Comparison of ENCODE assay signal across 9 cellular contexts in the genomic region with DNA sequence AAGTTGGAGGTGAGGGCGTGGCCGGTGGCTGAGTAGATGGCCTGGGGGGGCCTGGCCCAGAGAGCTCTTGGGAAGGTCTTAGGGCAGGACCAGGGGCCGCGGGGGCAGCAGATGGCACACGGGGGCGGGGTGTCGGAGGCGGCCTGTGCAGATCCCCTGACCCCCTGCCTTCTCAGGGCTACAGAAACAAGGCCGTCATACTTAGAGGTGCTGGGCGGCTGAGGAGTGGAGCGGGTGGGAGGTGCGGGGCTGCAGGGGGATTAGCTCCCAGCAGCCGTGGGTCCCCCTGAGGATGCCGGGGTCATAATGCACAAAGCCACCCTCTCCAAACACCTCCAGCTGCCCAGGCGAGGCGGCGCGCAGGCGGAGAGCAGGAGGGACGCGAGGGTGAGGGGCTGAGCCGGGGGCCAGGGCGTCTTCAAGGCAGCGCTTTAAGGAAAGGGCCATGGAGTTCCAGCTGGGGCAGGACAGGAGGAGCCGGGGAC. TPM values are rescaled to one million over a fixed set of nuclear protein-coding genes. Genes with fewer than 3 reads are reported as not detected.
A peak's percentile ranks its signal among the peaks of the same experiment; 100 is the strongest.
DNase-seq lines count a peak whose midpoint lies in the region; ATAC-seq and TF ChIP-seq lines count a peak whose summit lies in the region.
"Had no signal": no experiment of that assay in that cellular context is flagged by ENCODE, and none has a peak within 500 bp of the region (broad histone marks: within the 10 kb centered on the region; RNA-seq: fewer than 3 reads in every experiment).

No MANE protein-coding gene starts in this region.

- CTCF ChIA-PET in activated CD8-positive, alpha-beta memory T cell treated with anti-CD3 and anti-CD28 coated beads, Interleukin-2, amount 10 ng/mL, durations not matched to agents 7 days and 5 days (lab: Charles Lee): interaction anchor here (0.8 to 3.6 kb wide), 20 partner anchors 16 to 1181 kb away, joined by 3 to 24 read pairs (median 4); partner anchors contain the start of genes ZNF32 and ZNF485

- H3K9me3 Mint-ChIP-seq in activated CD8-positive, alpha-beta memory T cell treated with anti-CD3 and anti-CD28 coated beads, Interleukin-2, amount 10 ng/mL, durations not matched to agents 7 days and 5 days (ENCODE audit: low read depth): no peaks in the 10 kb centered on the region
- peaks cover 0 to 5% (median 0%) of the 10 kb centered on the region in 5 experiments for H3K9me3 Mint-ChIP-seq in brain

- no peak overlapping the region for H4K5ac ChIP-seq in mesendoderm (ENCODE audit: low read length)

- no peaks in the 10 kb centered on the region for H3K4me1 ChIP-seq in mesendoderm (ENCODE audit: control insufficient read depth, low read depth, low read length)
- H3K4me1 ChIP-seq in subcutaneous abdominal adipose tissue (ENCODE audit: control insufficient read depth in 5 of 5, insufficient read depth in 5 of 5, low read length in 5 of 5): peaks cover 2 to 47% (median 39%) of the 10 kb centered on the region in 5 donors

- TF ChIP-seq CTCF in brain (conservative IDR thresholded peaks at IDR 0.05): no peak

- H3K9ac ChIP-seq in mesendoderm (ENCODE audit: low read length): peak overlapping the region; percentile 86
- peak overlapping the region in 3 of 5 donors; percentile 69 to 82 (median 75) for H3K9ac ChIP-seq in subcutaneous abdominal adipose tissue (ENCODE audit: low read length in 5 of 5)

- no peak for DNase-seq in activated CD8-positive, alpha-beta memory T cell treated with anti-CD3 and anti-CD28 coated beads, Interleukin-2, amount 10 ng/mL, durations not matched to agents 7 days and 5 days
- DNase-seq in activated CD8-positive, alpha-beta memory T cell treated with anti-CD3 and anti-CD28 coated beads, Interleukin-2, amount 50 U/mL, for 4 hours: no peak
- DNase-seq in mesendoderm: no peak
- no peak for DNase-seq in NCI-H187 (lab: John Stamatoyannopoulos, UW)
- DNase-seq: NCI-H2029 treated with DMSO at 0.1 percent for 48 hours had no signal

- H4K8ac ChIP-seq in mesendoderm (ENCODE audit: low read depth, low read length): no peak overlapping the region

- H3K56ac ChIP-seq in mesendoderm (ENCODE audit: low read length): peak overlapping the region; percentile 90

- no peak overlapping the region for H3K18ac ChIP-seq in mesendoderm (ENCODE audit: low read length)

- ATAC-seq in activated CD8-positive, alpha-beta memory T cell treated with anti-CD3 and anti-CD28 coated beads, Interleukin-2, amount 10 ng/mL, durations not matched to agents 7 days and 5 days: no peak
- ATAC-seq in HG03175 (IDR thresholded peaks at IDR 0.05; ENCODE audit: unreplicated experiment) (no peak), HG02884 (IDR thresholded peaks at IDR 0.05; ENCODE audit: unreplicated experiment) (no peak)

- H3K4me3 Mint-ChIP-seq in activated CD8-positive, alpha-beta memory T cell treated with anti-CD3 and anti-CD28 coated beads, Interleukin-2, amount 10 ng/mL, durations not matched to agents 7 days and 5 days: peak overlapping the region; percentile 74
- H3K4me3 Mint-ChIP-seq in brain: peak overlapping the region in 3 of 5 experiments; percentile 91 to 93 (median 92)

- no peaks in the 10 kb centered on the region for H3K79me1 ChIP-seq in mesendoderm (ENCODE audit: low read length)

- H3K9me3 ChIP-seq in subcutaneous abdominal adipose tissue (ENCODE audit: control insufficient read depth in 5 of 5, low read length in 5 of 5): no peaks in the 10 kb centered on the region

- H3K27ac ChIP-seq in mesendoderm (ENCODE audit: low read depth, low read length) (no peak overlapping the region), subcutaneous abdominal adipose tissue (ENCODE audit: low read depth, low read length) (no peak overlapping the region)

- H2BK15ac ChIP-seq in mesendoderm (replicated peaks; ENCODE audit: low read depth): no peak overlapping the region

- no peak overlapping the region for H2AK5ac ChIP-seq in mesendoderm (ENCODE audit: low read length)

- H3K79me2 ChIP-seq in mesendoderm (ENCODE audit: control insufficient read depth, insufficient read depth, low read length): no peaks in the 10 kb centered on the region

- no CpG with 5 or more reads among the region's 25 CpGs for WGBS in mesendoderm (ENCODE audit: extremely low coverage, insufficient coverage, low lambda C conversion rate)

- H3K4me3 ChIP-seq in mesendoderm (ENCODE audit: low read length): no peak overlapping the region
- H3K4me3 ChIP-seq in subcutaneous abdominal adipose tissue (ENCODE audit: low read depth in 1 of 5, low read length in 5 of 5): peak overlapping the region; percentile 8 to 83 (median 77)

- no peak overlapping the region for H2BK120ac ChIP-seq in mesendoderm (ENCODE audit: low read depth, low read length)

- no peaks in the 10 kb centered on the region for H3K36me3 ChIP-seq in mesendoderm (ENCODE audit: control insufficient read depth, insufficient read depth, low read length)
- no peaks in the 10 kb centered on the region for H3K36me3 ChIP-seq in subcutaneous abdominal adipose tissue (ENCODE audit: control insufficient read depth in 5 of 5, insufficient read depth in 5 of 5, low read length in 5 of 5)

- H3K4me1 Mint-ChIP-seq in activated CD8-positive, alpha-beta memory T cell treated with anti-CD3 and anti-CD28 coated beads, Interleukin-2, amount 10 ng/mL, durations not matched to agents 7 days and 5 days: peaks cover 7% of the 10 kb centered on the region
- peaks cover 10% of the 10 kb centered on the region for H3K4me1 Mint-ChIP-seq in brain

- H3K27ac Mint-ChIP-seq in activated CD8-positive, alpha-beta memory T cell treated with anti-CD3 and anti-CD28 coated beads, Interleukin-2, amount 10 ng/mL, durations not matched to agents 7 days and 5 days: no peak overlapping the region
- H3K27ac Mint-ChIP-seq in brain: no peak overlapping the region

- H3K4me2 ChIP-seq in mesendoderm (ENCODE audit: low read length): no peak overlapping the region

- no peak overlapping the region for H3K4ac ChIP-seq in mesendoderm (ENCODE audit: low read depth, low read length)

- H3K27me3 ChIP-seq in mesendoderm (ENCODE audit: insufficient read depth, low read length, poor library complexity) (no peaks in the 10 kb centered on the region), subcutaneous abdominal adipose tissue (ENCODE audit: control insufficient read depth in 5 of 5, insufficient read depth in 4 of 5, low read length in 5 of 5) (no peaks in the 10 kb centered on the region)

- peaks cover 41% of the 10 kb centered on the region for H3K27me3 Mint-ChIP-seq in activated CD8-positive, alpha-beta memory T cell treated with anti-CD3 and anti-CD28 coated beads, Interleukin-2, amount 10 ng/mL, durations not matched to agents 7 days and 5 days
- H3K27me3 Mint-ChIP-seq in brain: peaks cover 39% of the 10 kb centered on the region

- H3K23ac ChIP-seq in mesendoderm (ENCODE audit: low read length): no peak overlapping the region

- H2BK5ac ChIP-seq in mesendoderm (ENCODE audit: low read length): no peak overlapping the region

- H3K36me3 Mint-ChIP-seq in activated CD8-positive, alpha-beta memory T cell treated with anti-CD3 and anti-CD28 coated beads, Interleukin-2, amount 10 ng/mL, durations not matched to agents 7 days and 5 days: no peaks in the 10 kb centered on the region
- no peaks in the 10 kb centered on the region for H3K36me3 Mint-ChIP-seq in brain

RNA-seq across cellular contexts. Expression of gene ZNF32, which starts 40.4 kb away (rescaled TPM):
- 1 to 10 TPM; 6.5 to 8.2 TPM for total RNA-seq in activated CD8-positive, alpha-beta memory T cell treated with anti-CD3 and anti-CD28 coated beads, Interleukin-2, amount 10 ng/mL, durations not matched to agents 7 days and 5 days
- 97.9 TPM for polyA plus RNA-seq in brain (ENCODE audit: insufficient read depth, low read depth, low replicate concordance)
- 21.5 TPM for polyA plus RNA-seq in mesendoderm (2013, experiment 1 of 2)
- 22.4 TPM for polyA plus RNA-seq in mesendoderm (2013, experiment 2 of 2)
